23 cellular contexts compared by ENCODE assay signal in genomic region chr5:36416605-36417004, GRCh38.
DNase-seq lines count a peak whose midpoint lies in the region; ATAC-seq, FAIRE-seq and TF ChIP-seq lines count a peak whose summit lies in the region.
"Had no signal": no experiment of that assay in that cellular context is flagged by ENCODE, and none has a peak within 500 bp of the region (broad histone marks: within the 10 kb centered on the region; RNA-seq: fewer than 3 reads in every experiment).

No MANE protein-coding gene starts in this region.

- POLR2A ChIA-PET in HEK293 (lab: Yijun Ruan, JAX): interaction anchor here (1.3 kb wide), 1 partner anchor 274 kb away, joined by 5 read pairs; no protein-coding TSS in a partner anchor
- POLR2A ChIA-PET in PC-9 (lab: Charles Lee; ENCODE audit: unreplicated experiment): no interaction called here
- POLR2A ChIA-PET in K562 (lab: Yijun Ruan, JAX): interaction anchor here (0.5 to 1.5 kb wide), 3 partner anchors 11 to 203 kb away, joined by 3 to 4 read pairs (median 3); no protein-coding TSS in a partner anchor

- no TSS peak for BruUV-seq in PC-9 (replicated peaks; lab: Mats Ljungman, UMichigan)
- BruUV-seq in K562 (replicated peaks; lab: Mats Ljungman, UMichigan): no TSS peak

- no peak for TF ChIP-seq CTCF in HEK293 (tag by site-specific recombination; IDR thresholded peaks at IDR 0.05)
- no peak for TF ChIP-seq CTCF in PC-9 (conservative IDR thresholded peaks at IDR 0.05)
- TF ChIP-seq CTCF in K562 (IDR thresholded peaks at IDR 0.05 in 2 of 3, conservative IDR thresholded peaks at IDR 0.05 in 1 of 3; ENCODE audit: insufficient read depth in 2 of 3, low read depth in 1 of 3, low read length in 3 of 3): no peak
- TF ChIP-seq CTCF in gastrocnemius medialis (IDR thresholded peaks at IDR 0.05 in 4 of 5, conservative IDR thresholded peaks at IDR 0.05 in 1 of 5): no peak

- H4K20me1 ChIP-seq in BLaER1 treated with 17β-estradiol and CSF1 and Interleukin-3, amounts not matched to agents 10 nM and 100 nM: no peaks in the 10 kb centered on the region
- H4K20me1 ChIP-seq in PC-9 (ENCODE audit: insufficient read depth): no peaks in the 10 kb centered on the region
- no peaks in the 10 kb centered on the region for H4K20me1 ChIP-seq in K562 (replicated peaks; ENCODE audit: control insufficient read depth, insufficient read depth, low read length)

- DNase-seq in PC-9 (no peak), K562 (ENCODE audit: extremely low read depth in 1 of 4, low spot score in 3 of 4) (no peak), gastrocnemius medialis (no peak), iPS-NIHi7 (ENCODE audit: extremely low spot score) (no peak)
- no peak for DNase-seq in stimulated activated naive CD8-positive, alpha-beta T cell treated with anti-CD3 and anti-CD28 coated beads, Interleukin-15, Interleukin-2, amounts not matched to agents 100 U/mL and 50 U/mL, for 24 hours
- DNase-seq: AML-193; C1 segment of cervical spinal cord; Calu3; CD4-positive, alpha-beta memory T cell; CD4-positive, CD25-positive, alpha-beta regulatory T cell; CD8-positive, alpha-beta memory T cell; COR-L47; DMS79 treated with DMSO at 0.1 percent for 48 hours; GF-D8 had no signal

- H3K79me2 ChIP-seq in PC-9 (ENCODE audit: low read depth) (no peaks in the 10 kb centered on the region), K562 (ENCODE audit: control insufficient read depth, insufficient read depth, low read length) (no peaks in the 10 kb centered on the region)

- TF ChIP-seq RAD21 in K562 (CRISPR knock-in tag; conservative IDR thresholded peaks at IDR 0.05 in 1 of 2, IDR thresholded peaks at IDR 0.05 in 1 of 2): no peak

- H3K27me3 ChIP-seq in BLaER1 treated with 17β-estradiol and CSF1 and Interleukin-3, amounts not matched to agents 10 nM and 100 nM: no peaks in the 10 kb centered on the region
- H3K27me3 ChIP-seq in PC-9 (ENCODE audit: insufficient read depth, low read depth) (no peaks in the 10 kb centered on the region), K562 (ENCODE audit: control insufficient read depth in 2 of 2, insufficient read depth in 2 of 2, low read length in 2 of 2) (no peaks in the 10 kb centered on the region), gastrocnemius medialis (no peaks in the 10 kb centered on the region)

- intact Hi-C loops in PC-9 (cut with micrococcal nuclease; ENCODE audit: unreplicated experiment): no loop called here
- intact Hi-C loops in K562 (cut with micrococcal nuclease): no loop called here
- intact Hi-C loops in gastrocnemius medialis (cut with DNase I; ENCODE audit: low total_unique reads): loop anchor here (10.0 kb wide), 1 partner anchor 188 kb away; the partner anchor contains the start of gene SLC1A3

- H3F3A ChIP-seq in PC-9 (ENCODE audit: insufficient read depth, low read depth): peaks cover 28% of the 10 kb centered on the region

- H3K36me3 ChIP-seq in BLaER1 treated with 17β-estradiol and CSF1 and Interleukin-3, amounts not matched to agents 10 nM and 100 nM: no peaks in the 10 kb centered on the region
- H3K36me3 ChIP-seq in HEK293 (ENCODE audit: control insufficient read depth in 2 of 2, insufficient read depth in 1 of 2, low read length in 2 of 2) (no peaks in the 10 kb centered on the region), PC-9 (ENCODE audit: low read depth) (no peaks in the 10 kb centered on the region), K562 (ENCODE audit: control insufficient read depth, insufficient read depth, low read length) (no peaks in the 10 kb centered on the region), gastrocnemius medialis (no peaks in the 10 kb centered on the region)

- no peaks in the 10 kb centered on the region for H3K9me2 ChIP-seq in PC-9 (ENCODE audit: insufficient read depth)

- H3K4me2 ChIP-seq in BLaER1 treated with 17β-estradiol and CSF1 and Interleukin-3, amounts not matched to agents 10 nM and 100 nM: peak overlapping the region in 4 of 11 experiments; percentile 13 to 47 (median 36); a peak in 4 of 22 replicates
- H3K4me2 ChIP-seq in PC-9 (peak overlapping the region; percentile 71), K562 (ENCODE audit: insufficient read depth, low read length) (no peak overlapping the region)
- H3K4me2 ChIP-seq: A549 had no signal

- peaks cover under 1 to 23% (median 12%) of the 10 kb centered on the region in 11 experiments; a peak in 16 of 22 replicates for H3K9me3 ChIP-seq in BLaER1 treated with 17β-estradiol and CSF1 and Interleukin-3, amounts not matched to agents 10 nM and 100 nM (replicated peaks in 1 of 11)
- H3K9me3 ChIP-seq in HEK293 (ENCODE audit: control insufficient read depth, insufficient read depth, low read depth, low read length) (no peaks in the 10 kb centered on the region), PC-9 (ENCODE audit: insufficient read depth, low read depth) (no peaks in the 10 kb centered on the region), K562 (replicated peaks; ENCODE audit: control insufficient read depth, insufficient read depth, low read depth, low read length) (no peaks in the 10 kb centered on the region), gastrocnemius medialis (no peaks in the 10 kb centered on the region)
- H3K9me3 ChIP-seq: A549 had no signal

- no peaks in the 10 kb centered on the region for H3K9me1 ChIP-seq in K562 (ENCODE audit: control insufficient read depth, insufficient read depth, low read length)

- peaks cover 29 to 68% (median 46%) of the 10 kb centered on the region in 10 experiments for H3K4me1 ChIP-seq in BLaER1 treated with 17β-estradiol and CSF1 and Interleukin-3, amounts not matched to agents 10 nM and 100 nM
- H3K4me1 ChIP-seq in HEK293 (ENCODE audit: control insufficient read depth, insufficient read depth, low read length) (no peaks in the 10 kb centered on the region), PC-9 (replicated peaks; ENCODE audit: insufficient read depth) (peaks cover 49% of the 10 kb centered on the region), K562 (replicated peaks in 1 of 2; ENCODE audit: control insufficient read depth in 2 of 2, insufficient read depth in 2 of 2, low read length in 2 of 2) (peaks cover 0 to 15% of the 10 kb centered on the region in 2 experiments; a peak in 2 of 5 replicates), gastrocnemius medialis (no peaks in the 10 kb centered on the region)
- H3K4me1 ChIP-seq: A549 had no signal

- no peak overlapping the region for H2AFZ ChIP-seq in PC-9
- no peak overlapping the region for H2AFZ ChIP-seq in K562 (ENCODE audit: low read depth, low read length)

- CTCF ChIA-PET in HEK293 (lab: Yijun Ruan, JAX): interaction anchor here (0.7 to 14.5 kb wide), 11 partner anchors 11 to 337 kb away, joined by 3 to 352 read pairs (median 4); no protein-coding TSS in a partner anchor
- CTCF ChIA-PET in PC-9 (lab: Charles Lee): no interaction called here
- CTCF ChIA-PET in K562 (lab: Yijun Ruan, JAX; ENCODE audit: low intra/inter-chr PET ratio): interaction anchor here (0.9 kb wide), 1 partner anchor 90 kb away, joined by 3 read pairs; no protein-coding TSS in a partner anchor

- in situ Hi-C loops in K562 (cut with MboI): loop anchor here (5.0 kb wide), 2 partner anchors 86 to 276 kb away; no protein-coding TSS in a partner anchor
- in situ Hi-C loops in gastrocnemius medialis (cut with MboI; ENCODE audit: low sequenced_read_pairs in 4 of 4): loop anchor here (5.0 to 10.0 kb wide), 4 partner anchors 86 to 278 kb away; no protein-coding TSS in a partner anchor

- H3K4me3 ChIP-seq in BLaER1 treated with 17β-estradiol and CSF1 and Interleukin-3, amounts not matched to agents 10 nM and 100 nM: no peak overlapping the region
- H3K4me3 ChIP-seq in HEK293 (ENCODE audit: low read depth, low read length) (no peak overlapping the region), PC-9 (no peak overlapping the region; the same call in 1 of the 2 replicates), K562 (no peak overlapping the region), gastrocnemius medialis (no peak overlapping the region)
- H3K4me3 ChIP-seq: A549 had no signal

- FAIRE-seq in K562 (lab: Jason Lieb, UNC): no peak
- FAIRE-seq: A549, D721Med, G401.6, GM12891, GM19239 had no signal

- peak overlapping the region in 6 of 11 experiments; percentile 7 to 47 (median 23); a peak in 4 of 22 replicates for H3K27ac ChIP-seq in BLaER1 treated with 17β-estradiol and CSF1 and Interleukin-3, amounts not matched to agents 10 nM and 100 nM
- H3K27ac ChIP-seq in HEK293 (ENCODE audit: extremely low read depth, low read depth, low read length) (no peak overlapping the region), PC-9 (peak overlapping the region; percentile 96), K562 (ENCODE audit: extremely low read depth, low read depth, low read length) (no peak overlapping the region), gastrocnemius medialis (no peak overlapping the region)
- H3K27ac ChIP-seq: 22Rv1, A549 had no signal

- H3K9ac ChIP-seq in BLaER1 treated with 17β-estradiol and CSF1 and Interleukin-3, amounts not matched to agents 10 nM and 100 nM: no peak overlapping the region
- H3K9ac ChIP-seq in K562 (ENCODE audit: insufficient read depth in 1 of 2, low read depth in 2 of 2, low read length in 2 of 2): no peak overlapping the region

- ATAC-seq in K562 (no peak), gastrocnemius medialis (no peak), HG03460 (IDR thresholded peaks at IDR 0.05; ENCODE audit: unreplicated experiment) (no peak)
- ATAC-seq in stimulated activated naive CD8-positive, alpha-beta T cell treated with anti-CD3 and anti-CD28 coated beads, Interleukin-15, Interleukin-2, amounts not matched to agents 100 U/mL and 50 U/mL, for 24 hours: no peak
- ATAC-seq: A549 had no signal

- no peak for TF ChIP-seq POLR2A in K562 (conservative IDR thresholded peaks at IDR 0.05)
- TF ChIP-seq POLR2A in gastrocnemius medialis (IDR thresholded peaks at IDR 0.05): no peak

- no peak for TF ChIP-seq EP300 in K562 (IDR thresholded peaks at IDR 0.05; ENCODE audit: low read length)

TF ChIP-seq in HEK293, 187 proteins besides CTCF, POLR2A, EP300 and RAD21 (continues in another document):
- no peak for TF ChIP-seq ZNF529 (tag by site-specific recombination; IDR thresholded peaks at IDR 0.05; ENCODE audit: insufficient replicate concordance)
- no peak for TF ChIP-seq FEZF1 (tag by site-specific recombination; IDR thresholded peaks at IDR 0.05)
- TF ChIP-seq ZNF768 (tag by site-specific recombination; IDR thresholded peaks at IDR 0.05): 0 out of 2 replicates have a peak, but pooled peaks have one; percentile 27

TF ChIP-seq in K562, 482 proteins besides CTCF, POLR2A, EP300 and RAD21:
- TF ChIP-seq MCM2 (IDR thresholded peaks at IDR 0.05; ENCODE audit: low read depth): no peak
- peak; percentile 46 for TF ChIP-seq ZFP36 (IDR thresholded peaks at IDR 0.05; ENCODE audit: low read depth, low read length, partially characterized antibody)
- TF ChIP-seq BCOR (IDR thresholded peaks at IDR 0.05): peak; percentile 64
- TF ChIP-seq ELF1 (tag; IDR thresholded peaks at IDR 0.05): no peak
- TF ChIP-seq RBM25 (IDR thresholded peaks at IDR 0.05; ENCODE audit: low read depth, low read length, severe bottlenecking): peak; percentile 76
- TF ChIP-seq HNRNPL (IDR thresholded peaks at IDR 0.05; ENCODE audit: low read depth, low read length): no peak

Comparison
In these comparisons a context has a peak if more than half of its experiments do, and no peak if none do; other contexts are left out.
1. H3K27ac ChIP-seq: peak in BLaER1 treated with 17β-estradiol and CSF1 and Interleukin-3, amounts not matched to agents 10 nM and 100 nM (6 of 11) and PC-9 (single experiment); none in HEK293 (single experiment), K562 (single experiment) and gastrocnemius medialis (0 of 4).